18 cellular contexts compared by ENCODE assay signal in genomic region chr2:9109871-9110270, GRCh38.
"Had no signal": no experiment of that assay in that cellular context is flagged by ENCODE, and none has a peak within 500 bp of the region (broad histone marks: within the 10 kb centered on the region; RNA-seq: fewer than 3 reads in every experiment).

No MANE protein-coding gene starts in this region.

- H3K9me3 ChIP-seq: Peyer's patch had no signal

- H3K4me3 ChIP-seq: Peyer's patch had no signal

- H3K27ac ChIP-seq: HL-60, Peyer's patch had no signal

- H3K36me3 ChIP-seq: Peyer's patch had no signal

- DNase-seq: KBM-7, MV-4-11, NCI-H1048, NCI-H1105, NCI-H1417, NCI-H1436 treated with DMSO at 0.1 percent for 48 hours, NCI-H1694, NCI-H187 treated with DMSO at 0.1 percent for 48 hours, NCI-H2029 treated with DMSO at 0.1 percent for 48 hours, NCI-H2171 treated with DMSO at 0.1 percent for 48 hours, NCI-H2227 treated with DMSO at 0.1 percent for 48 hours, NCI-H524, NCI-H526 treated with DMSO at 0.1 percent for 48 hours, NCI-H748 treated with DMSO at 0.1 percent for 48 hours, Peyer's patch, SHP77 had no signal

- H3K27me3 ChIP-seq: Peyer's patch had no signal

- FAIRE-seq: HTR-8/SVneo had no signal
